Comparison of ENCODE assay signal across 1 cellular context in genomic region chr2:217331577-217332139, GRCh38.
TF ChIP-seq lines count a peak whose summit lies in the region.

No MANE protein-coding gene starts in this region.

TF ChIP-seq in HepG2, 621 proteins besides CTCF, POLR2A, EP300 and RAD21 (continued from another document and continues in another):
- TF ChIP-seq ZBTB39 (CRISPR knock-in tag; IDR thresholded peaks at IDR 0.05), result peak; percentile 52; the same call in 1 of the 2 replicates
- no peak for TF ChIP-seq RARG (CRISPR knock-in tag; IDR thresholded peaks at IDR 0.05; ENCODE audit: low read depth)
- no peak for TF ChIP-seq NFE2L1 (CRISPR knock-in tag; IDR thresholded peaks at IDR 0.05; ENCODE audit: borderline replicate concordance)
- TF ChIP-seq PHF21A (CRISPR knock-in tag; IDR thresholded peaks at IDR 0.05), result peak; percentile 93
- TF ChIP-seq MNT (IDR thresholded peaks at IDR 0.05), result peak; percentile 55
- TF ChIP-seq ZNF33B (CRISPR knock-in tag; IDR thresholded peaks at IDR 0.05), result 0 out of 2 replicates have a peak, but pooled peaks have one; percentile 24
- TF ChIP-seq ZFP37 (CRISPR knock-in tag; IDR thresholded peaks at IDR 0.05; ENCODE audit: borderline replicate concordance), result 0 out of 2 replicates have a peak, but pooled peaks have one; percentile 74
- TF ChIP-seq HINFP (CRISPR knock-in tag; IDR thresholded peaks at IDR 0.05; ENCODE audit: low read depth), result peak; percentile 80
- TF ChIP-seq ZNF264 (CRISPR knock-in tag; IDR thresholded peaks at IDR 0.05), result peak; percentile 81
- no peak for TF ChIP-seq SYNCRIP (IDR thresholded peaks at IDR 0.05; ENCODE audit: insufficient read depth, low read depth, low read length)
- TF ChIP-seq PBX3 (CRISPR knock-in tag; IDR thresholded peaks at IDR 0.05; ENCODE audit: borderline replicate concordance), result no peak
- TF ChIP-seq ZNF350 (CRISPR knock-in tag; IDR thresholded peaks at IDR 0.05; ENCODE audit: borderline replicate concordance, low read depth), result peak; percentile 96; the same call in 1 of the 2 replicates
- TF ChIP-seq HCFC1 (IDR thresholded peaks at IDR 0.05; ENCODE audit: low read depth, low read length), result no peak
- no peak for TF ChIP-seq ZNF839 (CRISPR knock-in tag; IDR thresholded peaks at IDR 0.05; ENCODE audit: borderline replicate concordance)
- no peak; the same call in 1 of the 2 replicates for TF ChIP-seq BRCA1 (CRISPR knock-in tag; IDR thresholded peaks at IDR 0.05)
- 0 out of 2 replicates have a peak, but pooled peaks have one; percentile 35 for TF ChIP-seq IRX3 (CRISPR knock-in tag; IDR thresholded peaks at IDR 0.05; ENCODE audit: borderline replicate concordance, low read depth)
- peak; percentile 71; the same call in 1 of the 2 replicates for TF ChIP-seq ZNF670 (CRISPR knock-in tag; IDR thresholded peaks at IDR 0.05; ENCODE audit: borderline replicate concordance)
- peak; percentile 89 for TF ChIP-seq ZBTB34 (CRISPR knock-in tag; IDR thresholded peaks at IDR 0.05)
- no peak for TF ChIP-seq NFATC3 (CRISPR knock-in tag; IDR thresholded peaks at IDR 0.05)
- no peak for TF ChIP-seq HNRNPH1 (optimal IDR thresholded peaks at IDR 0.05; ENCODE audit: low read depth, low read length)
- peak; percentile 71; the same call in 1 of the 2 replicates for TF ChIP-seq ZNF441 (CRISPR knock-in tag; IDR thresholded peaks at IDR 0.05; ENCODE audit: borderline replicate concordance)
- TF ChIP-seq CBX5 (CRISPR knock-in tag; IDR thresholded peaks at IDR 0.05; ENCODE audit: borderline replicate concordance), result peak; percentile 91; the same call in 1 of the 2 replicates
- TF ChIP-seq SNAPC2 (CRISPR knock-in tag; IDR thresholded peaks at IDR 0.05), result peak; percentile 85; the same call in 1 of the 2 replicates
- no peak for TF ChIP-seq RBFOX2 (IDR thresholded peaks at IDR 0.05; ENCODE audit: low read depth, low read length)
- peak; percentile 92 for TF ChIP-seq ATF3 (CRISPR knock-in tag; IDR thresholded peaks at IDR 0.05)
- TF ChIP-seq FOXJ3 (CRISPR knock-in tag; IDR thresholded peaks at IDR 0.05; ENCODE audit: borderline replicate concordance), result peak; percentile 95
- no peak for TF ChIP-seq KAT7 (CRISPR knock-in tag; IDR thresholded peaks at IDR 0.05; ENCODE audit: borderline replicate concordance)
- TF ChIP-seq POLR2G (IDR thresholded peaks at IDR 0.05; ENCODE audit: low read depth, low read length), result peak; percentile 33; the same call in 1 of the 2 replicates
- TF ChIP-seq STAG1 (CRISPR knock-in tag; IDR thresholded peaks at IDR 0.05), result peak; percentile 28
- TF ChIP-seq THAP9 (CRISPR knock-in tag; IDR thresholded peaks at IDR 0.05; ENCODE audit: borderline replicate concordance), result peak; percentile 53; the same call in 1 of the 2 replicates
- peak; percentile 94 for TF ChIP-seq PITX1 (CRISPR knock-in tag; IDR thresholded peaks at IDR 0.05)
- peak; percentile 59; the same call in 1 of the 2 replicates for TF ChIP-seq ZBTB7B (CRISPR knock-in tag; IDR thresholded peaks at IDR 0.05)
- TF ChIP-seq DNMT3B (CRISPR knock-in tag; conservative IDR thresholded peaks at IDR 0.05), result peak; percentile 92; the same call in 1 of the 2 replicates
- peak; percentile 93 for TF ChIP-seq MIXL1 (CRISPR knock-in tag; IDR thresholded peaks at IDR 0.05)
- TF ChIP-seq ZNF225 (CRISPR knock-in tag; IDR thresholded peaks at IDR 0.05), result peak; percentile 50; the same call in 1 of the 2 replicates
- no peak for TF ChIP-seq PREB (CRISPR knock-in tag; IDR thresholded peaks at IDR 0.05)
- peak; percentile 86 for TF ChIP-seq ZBED4 (CRISPR knock-in tag; IDR thresholded peaks at IDR 0.05; ENCODE audit: borderline replicate concordance)
- TF ChIP-seq ZNF772 (CRISPR knock-in tag; IDR thresholded peaks at IDR 0.05), result peak; percentile 78; the same call in 1 of the 2 replicates
- 0 out of 2 replicates have a peak, but pooled peaks have one; percentile 52 for TF ChIP-seq GTF3A (CRISPR knock-in tag; conservative IDR thresholded peaks at IDR 0.05)
- no peak for TF ChIP-seq GMEB2 (CRISPR knock-in tag; IDR thresholded peaks at IDR 0.05; ENCODE audit: low read depth)
